19 cellular contexts compared by ENCODE assay signal in the genomic region with DNA sequence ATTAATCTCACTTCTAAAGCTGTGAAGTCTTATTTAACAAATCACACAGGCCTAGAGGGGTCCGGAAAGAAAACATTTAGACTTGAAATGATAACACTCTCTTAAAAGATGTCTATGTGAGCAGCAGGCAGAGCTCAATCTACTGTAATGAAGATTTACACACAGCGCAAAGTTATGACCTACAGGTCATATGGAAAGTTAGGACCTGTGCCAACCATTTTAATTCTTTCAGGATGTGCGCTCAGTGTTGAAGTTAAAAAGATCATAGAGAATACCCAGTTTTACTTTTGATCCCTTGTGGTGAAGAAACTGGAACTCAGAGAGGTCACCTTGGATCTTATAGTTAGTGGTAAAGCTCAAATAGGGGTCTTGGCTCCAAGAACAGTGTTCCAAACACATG.
"Had no signal": no experiment of that assay in that cellular context is flagged by ENCODE, and none has a peak within 500 bp of the region (broad histone marks: within the 10 kb centered on the region; RNA-seq: fewer than 3 reads in every experiment).

No MANE protein-coding gene starts in this region.

- H3K27ac ChIP-seq: gastroesophageal sphincter, heart right ventricle, left lung, neural progenitor cell, prostate gland, testis, VCaP had no signal

- H3K9me3 Mint-ChIP-seq: activated naive CD8-positive, alpha-beta T cell treated with anti-CD3 and anti-CD28 coated beads for 36 hours; dendritic cell treated with granulocyte-macrophage colony-stimulating factor and Interleukin-4, amounts not matched to agents 40 ng/mL and 50 ng/mL, for 4 days; neural progenitor cell; type B pancreatic cell had no signal

- DNase-seq: activated CD4-positive, alpha-beta T cell treated with anti-CD3 and anti-CD28 coated beads, Interleukin-2, amount 50 U/mL, for 1 hour; activated CD4-positive, CD25-positive, alpha-beta regulatory T cell treated with anti-CD3 and anti-CD28 coated beads, Interleukin-2, amount 50 U/mL, for 72 hours; activated CD8-positive, alpha-beta memory T cell treated with anti-CD3 and anti-CD28 coated beads for 24 hours; activated CD8-positive, alpha-beta memory T cell treated with anti-CD3 and anti-CD28 coated beads, Interleukin-2, amount 50 U/mL, for 48 hours; activated gamma-delta T cell treated with Interleukin-2 at 50 U/mL for 16 hours; activated naive CD8-positive, alpha-beta T cell treated with anti-CD3 and anti-CD28 coated beads for 36 hours; amniotic stem cell; heart right ventricle; left lung; right cardiac atrium; stimulated activated CD4-positive, alpha-beta T cell treated with anti-CD3 and anti-CD28 coated beads, Interleukin-2, amount 100 ng/mL, for 48 hours; T-helper 2 cell; testis had no signal

- ATAC-seq: gastroesophageal sphincter, heart right ventricle, left lung, right cardiac atrium had no signal

- H3K9ac ChIP-seq: neural progenitor cell had no signal

- H2AFZ ChIP-seq: neural progenitor cell had no signal

- H3K4me3 ChIP-seq: gastroesophageal sphincter, heart right ventricle, left lung, neural progenitor cell, prostate gland, testis had no signal

- H3K4me1 ChIP-seq: prostate gland had no signal

- H3K36me3 Mint-ChIP-seq: activated naive CD8-positive, alpha-beta T cell treated with anti-CD3 and anti-CD28 coated beads for 36 hours; neural progenitor cell; type B pancreatic cell had no signal

- H3K4me2 ChIP-seq: neural progenitor cell had no signal

- H3K27me3 ChIP-seq: gastroesophageal sphincter, testis had no signal

- H3K36me3 ChIP-seq: gastroesophageal sphincter, heart right ventricle, left lung, neural progenitor cell, prostate gland had no signal

- H3K27ac Mint-ChIP-seq: activated naive CD8-positive, alpha-beta T cell treated with anti-CD3 and anti-CD28 coated beads for 36 hours; dendritic cell treated with granulocyte-macrophage colony-stimulating factor and Interleukin-4, amounts not matched to agents 40 ng/mL and 50 ng/mL, for 4 days; neural progenitor cell; type B pancreatic cell had no signal

- H3K9me3 ChIP-seq: gastroesophageal sphincter, heart right ventricle, left lung, prostate gland, testis had no signal

- H3K4me3 Mint-ChIP-seq: activated naive CD8-positive, alpha-beta T cell treated with anti-CD3 and anti-CD28 coated beads for 36 hours; dendritic cell treated with granulocyte-macrophage colony-stimulating factor and Interleukin-4, amounts not matched to agents 40 ng/mL and 50 ng/mL, for 4 days; neural progenitor cell; type B pancreatic cell had no signal

- H3K27me3 Mint-ChIP-seq: activated naive CD8-positive, alpha-beta T cell treated with anti-CD3 and anti-CD28 coated beads for 36 hours had no signal
